Comparison of ENCODE assay signal across 17 cellular contexts in the genomic region with DNA sequence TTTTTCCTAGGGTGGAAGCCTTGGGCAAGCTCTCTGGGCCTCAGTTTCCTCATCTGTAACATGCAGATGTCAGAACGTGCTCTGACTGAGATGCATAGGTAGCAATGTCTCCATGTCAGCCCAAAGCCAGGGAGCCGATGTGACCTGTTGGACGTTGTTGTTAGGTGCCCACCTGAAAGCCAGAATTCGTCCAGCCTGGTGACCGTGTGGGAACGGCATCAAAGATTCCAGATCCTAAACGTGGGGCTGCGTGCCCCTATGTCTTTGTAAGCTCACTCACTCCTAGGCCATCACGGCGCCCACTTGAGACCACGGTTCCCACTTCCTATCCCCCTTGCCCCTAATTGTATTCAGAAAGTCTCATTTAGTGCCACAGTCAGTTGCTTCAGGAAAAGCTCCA. TPM values are rescaled to one million over a fixed set of nuclear protein-coding genes. Genes with fewer than 3 reads are reported as not detected.
A peak's percentile ranks its signal among the peaks of the same experiment; 100 is the strongest.
DNase-seq lines count a peak whose midpoint lies in the region; ATAC-seq lines count a peak whose summit lies in the region.
"Had no signal": no experiment of that assay in that cellular context is flagged by ENCODE, and none has a peak within 500 bp of the region (broad histone marks: within the 10 kb centered on the region; RNA-seq: fewer than 3 reads in every experiment).

No MANE protein-coding gene starts in this region.

- H4K91ac ChIP-seq in mesenchymal stem cell (ENCODE audit: low read length), result no peak overlapping the region

- no peak overlapping the region for H4K8ac ChIP-seq in mesenchymal stem cell (ENCODE audit: low read length)

- no peak overlapping the region for H2BK15ac ChIP-seq in mesenchymal stem cell (ENCODE audit: low read depth, poor library complexity, severe bottlenecking)

- no peak overlapping the region for H3K4ac ChIP-seq in mesenchymal stem cell (ENCODE audit: low read depth in 1 of 2, low read length in 2 of 2)

- peak overlapping the region; percentile 9 for H2AK5ac ChIP-seq in mesenchymal stem cell (ENCODE audit: low read length, severe bottlenecking)

- H2BK5ac ChIP-seq in mesenchymal stem cell (ENCODE audit: low read depth, low read length, poor library complexity, severe bottlenecking), result no peak overlapping the region

- H2AFZ ChIP-seq in mesenchymal stem cell (ENCODE audit: low read depth, low read length), result no peak overlapping the region

- DNase-seq in right cardiac atrium (no peak), Right ventricle myocardium superior (no peak), mesenchymal stem cell (no peak), putamen (ENCODE audit: low spot score) (no peak), NCI-H345 treated with DMSO at 0.1 percent for 48 hours (lab: John Stamatoyannopoulos, UW; ENCODE audit: unreplicated experiment) (no peak), cerebellar nuclear complex (lab: John Stamatoyannopoulos, UW) (no peak)
- DNase-seq: activated CD4-positive, alpha-beta T cell treated with anti-CD3 and anti-CD28 coated beads, Interleukin-2, amount 10 ng/mL, durations not matched to agents 7 days and 5 days; activated naive CD4-positive, alpha-beta T cell treated with anti-CD3 and anti-CD28 coated beads, Interleukin-2, amount 50 U/mL, for 16 hours; effector memory CD4-positive, alpha-beta T cell; naive thymus-derived CD4-positive, alpha-beta T cell; NCI-H2081 treated with DMSO at 0.1 percent for 48 hours; NCI-H526 treated with DMSO at 0.1 percent for 48 hours; right lobe of liver; stimulated activated CD4-positive, alpha-beta T cell treated with anti-CD3 and anti-CD28 coated beads, Interleukin-2, amount 100 ng/mL, for 48 hours had no signal

- intact Hi-C loops in right cardiac atrium (cut with DNase I) (loop anchor here (5.0 to 10.0 kb wide), 4 partner anchors 109 to 286 kb away; no protein-coding TSS in a partner anchor), Right ventricle myocardium superior (cut with DNase I) (loop anchor here (5.0 kb wide), 1 partner anchor 284 kb away; no protein-coding TSS in a partner anchor)

- H3K4me1 ChIP-seq in right cardiac atrium (ENCODE audit: control insufficient read depth, insufficient read depth, low read length), result peaks cover 8% of the 10 kb centered on the region
- H3K4me1 ChIP-seq in mesenchymal stem cell (ENCODE audit: control insufficient read depth, insufficient read depth, low read depth, low read length), result peaks cover 56% of the 10 kb centered on the region
- peaks cover 42 to 45% (median 44%) of the 10 kb centered on the region in 3 donors for H3K4me1 ChIP-seq in skeletal muscle tissue (ENCODE audit: control insufficient read depth in 3 of 3, insufficient read depth in 3 of 3, low read length in 3 of 3)
- H3K4me1 ChIP-seq: right lobe of liver had no signal

- ATAC-seq in right cardiac atrium (no peak), Right ventricle myocardium superior (ENCODE audit: poor library complexity) (no peak), HG02973 (IDR thresholded peaks at IDR 0.05; ENCODE audit: unreplicated experiment) (no peak)
- ATAC-seq: naive thymus-derived CD4-positive, alpha-beta T cell; SK-N-SH treated with all-trans-retinoic acid at 6 μM for 48 hours had no signal

- peaks cover 67 to 74% of the 10 kb centered on the region in 2 experiments for H3K36me3 ChIP-seq in mesenchymal stem cell (ENCODE audit: control insufficient read depth in 1 of 2, insufficient read depth in 2 of 2, low read depth in 1 of 2, low read length in 2 of 2)
- H3K36me3 ChIP-seq in skeletal muscle tissue (ENCODE audit: control insufficient read depth in 3 of 3, insufficient read depth in 3 of 3, low read length in 3 of 3), result peaks cover 0 to 6% (median 0%) of the 10 kb centered on the region in 3 donors
- H3K36me3 ChIP-seq: right lobe of liver had no signal

- WGBS in right cardiac atrium, result 88% methylated on average over 11 of the region's 11 CpGs
- 97% methylated on average over 11 of the region's 11 CpGs for WGBS in mesenchymal stem cell

- H3K23ac ChIP-seq in mesenchymal stem cell (ENCODE audit: low read length in 2 of 2), result no peak overlapping the region

- no peaks in the 10 kb centered on the region for H3K27me3 ChIP-seq in right cardiac atrium (ENCODE audit: control insufficient read depth, insufficient read depth)
- H3K27me3 ChIP-seq in mesenchymal stem cell (ENCODE audit: control insufficient read depth in 1 of 2, insufficient read depth in 1 of 2, low read length in 2 of 2), result no peaks in the 10 kb centered on the region
- peaks cover 0 to 9% (median 4%) of the 10 kb centered on the region in 3 donors for H3K27me3 ChIP-seq in skeletal muscle tissue (ENCODE audit: control insufficient read depth in 3 of 3, insufficient read depth in 3 of 3, low read length in 3 of 3)
- H3K27me3 ChIP-seq: right lobe of liver had no signal

- peaks cover 17% of the 10 kb centered on the region for H3K79me1 ChIP-seq in mesenchymal stem cell (replicated peaks; ENCODE audit: low read length, poor library complexity, severe bottlenecking)

- H3K4me3 ChIP-seq in right cardiac atrium (ENCODE audit: low read length) (no peak overlapping the region), mesenchymal stem cell (ENCODE audit: insufficient read depth in 1 of 2, low read depth in 1 of 2, low read length in 2 of 2) (no peak overlapping the region), skeletal muscle tissue (ENCODE audit: low read length in 3 of 3) (no peak overlapping the region)
- H3K4me3 ChIP-seq: right lobe of liver had no signal

- peak overlapping the region; percentile 24 for H3K27ac ChIP-seq in right cardiac atrium (ENCODE audit: low read length)
- no peak overlapping the region for H3K27ac ChIP-seq in mesenchymal stem cell (ENCODE audit: low read length, poor library complexity, severe bottlenecking)
- H3K27ac ChIP-seq in skeletal muscle tissue (ENCODE audit: low read depth, low read length), result peak overlapping the region; percentile 20
- H3K27ac ChIP-seq: right lobe of liver had no signal

- H3K14ac ChIP-seq in mesenchymal stem cell (ENCODE audit: low read length in 2 of 2), result no peak overlapping the region

- no peak overlapping the region for H3K4me2 ChIP-seq in mesenchymal stem cell (ENCODE audit: low read length, poor library complexity, severe bottlenecking)

- H2BK12ac ChIP-seq in mesenchymal stem cell (ENCODE audit: low read length in 2 of 2), result peak overlapping the region in 1 of 2 experiments; percentile 80

- no peak overlapping the region for H2BK120ac ChIP-seq in mesenchymal stem cell (ENCODE audit: low read depth, low read length)

- H3K18ac ChIP-seq in mesenchymal stem cell (ENCODE audit: low read depth in 1 of 2, low read length in 2 of 2), result peak overlapping the region in 1 of 2 experiments; percentile 65

- H3K9me3 ChIP-seq in right cardiac atrium (ENCODE audit: control insufficient read depth, low read length) (no peaks in the 10 kb centered on the region), mesenchymal stem cell (ENCODE audit: control insufficient read depth, low read length) (no peaks in the 10 kb centered on the region), skeletal muscle tissue (ENCODE audit: control insufficient read depth in 3 of 3, low read length in 3 of 3) (no peaks in the 10 kb centered on the region)
- H3K9me3 ChIP-seq: right lobe of liver had no signal

- H3K9ac ChIP-seq in mesenchymal stem cell (ENCODE audit: low read length), result peak overlapping the region; percentile 64
- no peak overlapping the region for H3K9ac ChIP-seq in skeletal muscle tissue (ENCODE audit: low read depth in 1 of 3, low read length in 3 of 3)

RNA-seq across cellular contexts. Expression of a gene that starts 48.2 kb away (rescaled TPM):
- total RNA-seq in right cardiac atrium (100 to 1,000 TPM; 286 to 456 (median 397) TPM), Right ventricle myocardium superior (89.5 TPM), skeletal muscle tissue (105 TPM)
- 228 TPM for polyA plus RNA-seq in right cardiac atrium
- 190 TPM for polyA plus RNA-seq in mesenchymal stem cell (2013, experiment 1 of 2)
- 191 TPM for polyA plus RNA-seq in mesenchymal stem cell (2013, experiment 2 of 2)
- total RNA-seq: activated CD4-positive, alpha-beta T cell treated with anti-CD3 and anti-CD28 coated beads, Interleukin-2, amount 10 ng/mL, durations not matched to agents 7 days and 5 days had no signal
- polyA plus RNA-seq: naive thymus-derived CD4-positive, alpha-beta T cell had no signal
